18 cellular contexts compared by ENCODE assay signal in the genomic region with DNA sequence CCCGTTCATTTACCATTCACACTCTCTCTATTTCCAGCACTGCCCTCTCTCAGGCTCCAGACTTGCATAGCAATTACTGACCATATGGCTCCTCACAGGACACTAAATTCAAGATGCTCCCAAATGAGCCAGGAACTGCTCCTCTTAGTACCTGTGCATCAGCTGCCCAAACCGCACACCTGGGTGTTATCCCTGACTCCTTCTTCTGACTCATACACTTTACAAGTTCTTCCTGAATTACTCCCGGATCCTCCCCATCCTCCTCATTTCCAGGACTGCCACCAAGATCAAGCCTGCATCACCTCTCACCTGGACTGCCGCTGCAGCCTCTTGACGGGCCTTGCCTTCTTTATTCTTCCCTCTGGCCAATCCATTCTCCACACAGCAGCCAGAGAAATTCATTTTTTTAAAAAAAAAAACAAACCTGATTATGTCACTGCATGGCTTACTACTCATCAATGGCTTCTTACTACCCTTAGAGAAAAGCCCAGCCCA.
DNase-seq lines count a peak whose midpoint lies in the region; ATAC-seq, FAIRE-seq and TF ChIP-seq lines count a peak whose summit lies in the region.
"Had no signal": no experiment of that assay in that cellular context is flagged by ENCODE, and none has a peak within 500 bp of the region (broad histone marks: within the 10 kb centered on the region; RNA-seq: fewer than 3 reads in every experiment).

No MANE protein-coding gene starts in this region.

- no peak for FAIRE-seq in small intestine (lab: Jason Lieb, UNC)
- FAIRE-seq: G401.6, GM12892, GM18507, HepG2 had no signal

- H3K4me3 ChIP-seq in RWPE2 (ENCODE audit: severe bottlenecking) (no peak overlapping the region), epithelial cell of esophagus (ENCODE audit: low read length) (no peak overlapping the region), trophoblast cell (ENCODE audit: low read depth, low read length) (no peak overlapping the region), small intestine (ENCODE audit: low read depth in 1 of 2, low read length in 2 of 2) (no peak overlapping the region)
- H3K4me3 ChIP-seq: BLaER1 treated with 17β-estradiol and CSF1 and Interleukin-3, amounts not matched to agents 10 nM and 100 nM; GM23248; HAP-1 had no signal

- no peaks in the 10 kb centered on the region for H3K27me3 ChIP-seq in RWPE2 (ENCODE audit: insufficient read depth, poor library complexity, severe bottlenecking)
- H3K27me3 ChIP-seq in trophoblast cell (ENCODE audit: insufficient read depth, low read length), result no peaks in the 10 kb centered on the region
- no peaks in the 10 kb centered on the region for H3K27me3 ChIP-seq in small intestine (ENCODE audit: control insufficient read depth in 2 of 2, insufficient read depth in 2 of 2, low read length in 2 of 2)
- H3K27me3 ChIP-seq: BLaER1 treated with 17β-estradiol and CSF1 and Interleukin-3, amounts not matched to agents 10 nM and 100 nM had no signal

- no peaks in the 10 kb centered on the region for H3K4me1 ChIP-seq in RWPE2 (ENCODE audit: insufficient read depth, poor library complexity, severe bottlenecking)
- no peaks in the 10 kb centered on the region for H3K4me1 ChIP-seq in trophoblast cell (ENCODE audit: control insufficient read depth in 1 of 2, insufficient read depth in 2 of 2, low read length in 2 of 2)
- no peaks in the 10 kb centered on the region for H3K4me1 ChIP-seq in small intestine (ENCODE audit: control insufficient read depth in 2 of 2, insufficient read depth in 1 of 2, low read depth in 1 of 2, low read length in 1 of 2)
- H3K4me1 ChIP-seq: HAP-1 had no signal

- no peak overlapping the region for H2BK5ac ChIP-seq in trophoblast cell (ENCODE audit: low read depth, low read length, poor library complexity)

- no peak overlapping the region for H3K23ac ChIP-seq in trophoblast cell (ENCODE audit: low read length)

- H3K79me2 ChIP-seq in trophoblast cell (ENCODE audit: control insufficient read depth, insufficient read depth, low read length, poor library complexity), result no peaks in the 10 kb centered on the region

- DNase-seq in NCI-H69 (lab: John Stamatoyannopoulos, UW), result peak; percentile 7
- DNase-seq in RWPE2 (ENCODE audit: low spot score), result no peak
- DNase-seq in epithelial cell of esophagus (ENCODE audit: low read depth), result peak; percentile 77
- DNase-seq in trophoblast cell, result peak; percentile 76 to 86
- DNase-seq in stimulated activated CD8-positive, alpha-beta memory T cell treated with anti-CD3 and anti-CD28 coated beads, Interleukin-4, amount 100 ng/mL, for 48 hours, result no peak
- DNase-seq in small intestine, result no peak
- DNase-seq: CD8-positive, alpha-beta T cell; COR-L47; DMS 273 treated with DMSO at 0.1 percent for 48 hours; DMS53; GM23248 had no signal

- H2AK5ac ChIP-seq in trophoblast cell (ENCODE audit: low read length), result no peak overlapping the region

- ATAC-seq in RWPE2 (ENCODE audit: low read depth) (peak; percentile 80), HG02885 (IDR thresholded peaks at IDR 0.05; ENCODE audit: poor library complexity, unreplicated experiment) (no peak)
- ATAC-seq: CD8-positive, alpha-beta T cell; HepG2 had no signal

- H3K4me2 ChIP-seq in trophoblast cell (ENCODE audit: low read length), result no peak overlapping the region
- H3K4me2 ChIP-seq: BLaER1 treated with 17β-estradiol and CSF1 and Interleukin-3, amounts not matched to agents 10 nM and 100 nM had no signal

- H3K18ac ChIP-seq in trophoblast cell (ENCODE audit: low read length), result no peak overlapping the region

- H3K9me3 ChIP-seq in RWPE2 (ENCODE audit: severe bottlenecking) (no peaks in the 10 kb centered on the region), trophoblast cell (ENCODE audit: insufficient read depth, low read depth, low read length) (no peaks in the 10 kb centered on the region), small intestine (ENCODE audit: control insufficient read depth, low read depth) (no peaks in the 10 kb centered on the region)
- H3K9me3 ChIP-seq: HAP-1 had no signal

- no peak overlapping the region for H4K91ac ChIP-seq in trophoblast cell (ENCODE audit: low read depth, low read length)

- H4K8ac ChIP-seq in trophoblast cell (ENCODE audit: low read depth, low read length), result no peak overlapping the region

- TF ChIP-seq CTCF in RWPE2 (IDR thresholded peaks at IDR 0.05; ENCODE audit: poor library complexity, severe bottlenecking) (no peak), epithelial cell of esophagus (IDR thresholded peaks at IDR 0.05; ENCODE audit: insufficient read depth, low read depth, low read length, missing control alignments) (no peak)

- H3K36me3 ChIP-seq in RWPE2 (ENCODE audit: low read depth), result no peaks in the 10 kb centered on the region
- H3K36me3 ChIP-seq in trophoblast cell (ENCODE audit: control insufficient read depth in 1 of 2, insufficient read depth in 2 of 2, low read length in 2 of 2), result no peaks in the 10 kb centered on the region
- no peaks in the 10 kb centered on the region for H3K36me3 ChIP-seq in small intestine (ENCODE audit: control insufficient read depth in 2 of 2, insufficient read depth in 2 of 2, low read length in 2 of 2)
- H3K36me3 ChIP-seq: BLaER1 treated with 17β-estradiol and CSF1 and Interleukin-3, amounts not matched to agents 10 nM and 100 nM; HAP-1 had no signal

- no peak overlapping the region for H2BK12ac ChIP-seq in trophoblast cell (ENCODE audit: low read length)

- H3K79me1 ChIP-seq in trophoblast cell (ENCODE audit: low read length), result no peaks in the 10 kb centered on the region

- no peak overlapping the region for H3K27ac ChIP-seq in RWPE2 (ENCODE audit: poor library complexity, severe bottlenecking)
- H3K27ac ChIP-seq in trophoblast cell (ENCODE audit: low read depth, low read length), result no peak overlapping the region
- H3K27ac ChIP-seq in small intestine (ENCODE audit: low read depth in 1 of 2, low read length in 1 of 2), result no peak overlapping the region
- H3K27ac ChIP-seq: BLaER1 treated with 17β-estradiol and CSF1 and Interleukin-3, amounts not matched to agents 10 nM and 100 nM; GM23248 had no signal

- no peak overlapping the region for H3K14ac ChIP-seq in trophoblast cell (ENCODE audit: low read length)

- no peak overlapping the region for H2AFZ ChIP-seq in trophoblast cell (ENCODE audit: insufficient read depth, low read length, poor library complexity)
- H2AFZ ChIP-seq: GM23248 had no signal

- no peak overlapping the region for H2BK120ac ChIP-seq in trophoblast cell (ENCODE audit: insufficient read depth, low read length, poor library complexity)

- H3K4ac ChIP-seq in trophoblast cell (ENCODE audit: low read depth, low read length), result no peak overlapping the region

- H4K12ac ChIP-seq in trophoblast cell (ENCODE audit: low read depth, low read length), result no peak overlapping the region

- WGBS in trophoblast cell (ENCODE audit: extremely low coverage, insufficient coverage, insufficient read length), result no CpG with 5 or more reads among the region's 5 CpGs
- 79 to 91% (median 88%) methylated on average over 5 of the region's 5 CpGs for WGBS in small intestine, 3 donors

- H3K9ac ChIP-seq in trophoblast cell (ENCODE audit: low read length), result no peak overlapping the region
- H3K9ac ChIP-seq: BLaER1 treated with 17β-estradiol and CSF1 and Interleukin-3, amounts not matched to agents 10 nM and 100 nM; GM23248 had no signal

Comparison
In these comparisons a context has a peak if more than half of its experiments do, and no peak if none do; other contexts are left out.
1. DNase-seq: peak in NCI-H69 (single experiment), epithelial cell of esophagus (single experiment) and trophoblast cell (2 of 2); none in RWPE2 (single experiment), stimulated activated CD8-positive, alpha-beta memory T cell treated with anti-CD3 and anti-CD28 coated beads, Interleukin-4, amount 100 ng/mL, for 48 hours (single experiment) and small intestine (single experiment).